8 cellular contexts compared by ENCODE assay signal in genomic region chr20:10433623-10434466, GRCh38. TPM values are rescaled to one million over a fixed set of nuclear protein-coding genes. Genes with fewer than 3 reads are reported as not detected.
DNase-seq lines count a peak whose midpoint lies in the region; ATAC-seq, FAIRE-seq and TF ChIP-seq lines count a peak whose summit lies in the region.

Gene MKKS (minus strand): TSS chr20:10434222. CDS start chr20:10413514, 20,708 bp downstream.

- peak; percentile 87 for FAIRE-seq in GM12892 (lab: Jason Lieb, UNC)

- intact Hi-C loops in adrenal gland (cut with DNase I) (loop anchor here (2.0 to 10.0 kb wide), 2 partner anchors 453 to 841 kb away; no protein-coding TSS in a partner anchor), left ventricle myocardium superior (cut with micrococcal nuclease) (no loop called here), psoas muscle (cut with DNase I) (loop anchor here in 1 of 2 donors (10.0 kb wide), 1 partner anchor 399 kb away; the partner anchor contains the start of gene ANKEF1)

- H3K9me3 ChIP-seq in adrenal gland (replicated peaks in 1 of 3) (no peaks in the 10 kb centered on the region), psoas muscle (no peaks in the 10 kb centered on the region)

- TF ChIP-seq CTCF in adrenal gland (IDR thresholded peaks at IDR 0.05) (peak in 1 of 6 experiments; percentile 37), psoas muscle (IDR thresholded peaks at IDR 0.05) (peak; percentile 9)

- peaks cover 57 to 71% (median 65%) of the 10 kb centered on the region in 3 donors for H3K4me1 Mint-ChIP-seq in T-cell

- H3K27me3 ChIP-seq in adrenal gland (no peaks in the 10 kb centered on the region), psoas muscle (ENCODE audit: insufficient read depth in 3 of 3, low read length in 2 of 3) (no peaks in the 10 kb centered on the region)

- peak within 1 kb of the TSS; percentile 93 to 95 for H3K27ac Mint-ChIP-seq in T-cell

- peak; percentile 66 for DNase-seq in GM12892 (ENCODE audit: insufficient read length)
- DNase-seq in NCI-H1417 (lab: John Stamatoyannopoulos, UW) = peak; percentile 96 to 99 (median 97)
- DNase-seq in T-cell = peak; percentile 67 to 89 (median 82)
- DNase-seq in adrenal gland = peak; percentile 89 to 94 (median 92)
- peak; percentile 95 for DNase-seq in left ventricle myocardium superior
- peak; percentile 90 to 96 for DNase-seq in psoas muscle

- H3K36me3 ChIP-seq in adrenal gland (replicated peaks in 1 of 2) = no peaks in the 10 kb centered on the region
- peaks cover 0 to 3% of the 10 kb centered on the region in 2 donors for H3K36me3 ChIP-seq in psoas muscle (ENCODE audit: insufficient read depth in 1 of 2, low read depth in 1 of 2)
- no peaks in the 10 kb centered on the region for H3K36me3 ChIP-seq in urinary bladder (ENCODE audit: insufficient read depth)

- H3K36me3 Mint-ChIP-seq in T-cell = no peaks in the 10 kb centered on the region

- H3K27ac ChIP-seq in adrenal gland (peak within 1 kb of the TSS; percentile 82 to 93 (median 91)), psoas muscle (peak within 1 kb of the TSS; percentile 96), urinary bladder (ENCODE audit: low read depth) (peak within 1 kb of the TSS; percentile 86)

- peak; percentile 21; the same call in 1 of the 2 replicates for TF ChIP-seq POLR2A in GM12892 (IDR thresholded peaks at IDR 0.05; ENCODE audit: low read depth, low read length)
- peak in 1 of 2 donors; percentile 45 for TF ChIP-seq POLR2A in adrenal gland (IDR thresholded peaks at IDR 0.05)

- peak within 1 kb of the TSS; percentile 90 to 95 (median 92) for H3K4me3 Mint-ChIP-seq in T-cell

- H3K4me3 ChIP-seq in adrenal gland (peak within 1 kb of the TSS; percentile 7 to 86 (median 70)), psoas muscle (peak within 1 kb of the TSS; percentile 95), urinary bladder (ENCODE audit: low read depth, low read length) (peak within 1 kb of the TSS; percentile 88)

- ATAC-seq in HG02759 (IDR thresholded peaks at IDR 0.05; ENCODE audit: unreplicated experiment) (peak; percentile 63), T-cell (replicated peaks in 1 of 4) (peak; percentile 76 to 82 (median 78)), left ventricle myocardium superior (peak; percentile 89), psoas muscle (peak; percentile 87 to 89 (median 88))

- POLR2A ChIA-PET in T-cell (lab: Charles Lee) = interaction anchor here (0.5 to 1.2 kb wide), 3 partner anchors 19 to 508 kb away, joined by 3 to 6 read pairs (median 4); no protein-coding TSS in a partner anchor

- no peaks in the 10 kb centered on the region for H3K9me3 Mint-ChIP-seq in T-cell

- CTCF ChIA-PET in T-cell (lab: Charles Lee) = interaction anchor here (0.5 to 2.2 kb wide), 8 partner anchors 7 to 455 kb away, joined by 3 to 11 read pairs (median 4); partner anchors contain the start of genes ANKEF1 (in 1 of the 2) and SNAP25 (in 1 of the 2)

- no peaks in the 10 kb centered on the region for H3K27me3 Mint-ChIP-seq in T-cell

- 0 to 1% (median 0%) methylated on average over 22 to 73 of the region's 73 CpGs for WGBS in adrenal gland, 4 donors
- WGBS in psoas muscle, 3 donors = 0% methylated on average over 63 to 73 of the region's 73 CpGs
- WGBS in urinary bladder = under 1% methylated on average over 73 of the region's 73 CpGs

- peaks cover 16 to 35% of the 10 kb centered on the region in 2 donors for H3K4me1 ChIP-seq in adrenal gland (replicated peaks in 1 of 2)
- peaks cover 39% of the 10 kb centered on the region for H3K4me1 ChIP-seq in psoas muscle
- peaks cover 4% of the 10 kb centered on the region for H3K4me1 ChIP-seq in urinary bladder (ENCODE audit: insufficient read depth)

RNA-seq across cellular contexts. Expression of gene MKKS, which starts in this region (rescaled TPM):
- polyA plus RNA-seq in GM12892 (2012; ENCODE audit: missing spikeins) = 6.4 TPM
- total RNA-seq in T-cell (10 to 100 TPM in 3 of 5 donors, 1 to 10 TPM in 2; 5.1 to 13.5 (median 11.9) TPM), adrenal gland (10 to 100 TPM in 6 of 8 donors, 1 to 10 TPM in 2; 6.1 to 19.1 (median 15.5) TPM), left ventricle myocardium superior (27.7 TPM), psoas muscle (10 to 100 TPM; 10.5 to 25.6 (median 18.8) TPM), urinary bladder (18.1 TPM)
- polyA plus RNA-seq in adrenal gland (10 to 100 TPM; 10.4 to 29.1 (median 14.0) TPM), psoas muscle (10 to 100 TPM; 22.7 to 40.1 (median 24.0) TPM), urinary bladder (19.8 TPM)

Comparison
In these comparisons a context has a peak if more than half of its experiments do, and no peak if none do; other contexts are left out.
1. Peak in every context shown above with its lines: DNase-seq, ATAC-seq, H3K4me3 ChIP-seq and H3K27ac ChIP-seq.